12 cellular contexts compared by ENCODE assay signal in the genomic region with DNA sequence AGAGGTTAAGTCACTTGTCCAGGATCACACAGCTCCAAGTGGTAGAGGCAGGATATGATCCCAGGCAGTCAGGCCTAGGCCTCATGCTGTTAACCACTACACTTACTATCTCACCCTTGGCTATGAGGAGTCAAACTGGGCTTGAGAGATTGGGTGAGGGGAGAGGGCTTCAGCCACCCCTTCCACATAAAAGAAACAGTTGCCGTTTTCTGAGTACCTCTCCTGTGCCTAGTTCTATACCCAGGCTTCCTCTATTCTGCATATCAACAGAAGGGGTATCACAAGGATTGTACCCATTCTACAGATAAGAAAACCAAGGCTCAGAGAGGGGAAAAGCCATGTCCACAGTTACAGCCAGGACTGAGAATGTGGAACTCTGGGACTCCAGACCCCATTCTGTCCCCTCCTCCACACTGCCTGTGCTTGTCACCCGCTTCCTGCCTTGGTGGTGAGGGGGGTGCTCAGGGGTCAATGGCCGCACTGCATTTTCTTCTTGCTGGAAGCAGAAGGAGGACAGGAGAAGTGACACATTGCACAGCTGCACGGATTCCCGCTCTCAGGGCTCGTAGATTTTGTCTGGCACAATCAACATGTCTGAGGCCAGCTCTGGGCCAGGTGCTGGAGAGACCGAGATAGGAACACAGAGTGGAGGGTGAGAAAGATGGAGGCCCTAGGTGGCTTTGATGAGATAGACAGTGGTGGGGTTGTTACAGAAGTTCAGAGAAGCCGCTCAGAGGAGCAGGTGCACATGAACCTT.
DNase-seq lines count a peak whose midpoint lies in the region; TF ChIP-seq lines count a peak whose summit lies in the region.
"Had no signal": no experiment of that assay in that cellular context is flagged by ENCODE, and none has a peak within 500 bp of the region (broad histone marks: within the 10 kb centered on the region; RNA-seq: fewer than 3 reads in every experiment).

No MANE protein-coding gene starts in this region.

- no peaks in the 10 kb centered on the region for H3K27me3 Mint-ChIP-seq in Caco-2 (ENCODE audit: insufficient read depth, unreplicated experiment)

- CTCF ChIA-PET in Caco-2 (lab: Charles Lee) = interaction anchor here (1.1 to 1.6 kb wide), 3 partner anchors 24 to 330 kb away, joined by 3 to 5 read pairs (median 4); no protein-coding TSS in a partner anchor

- no TSS peak for BruUV-seq in Caco-2 (replicated peaks; lab: Mats Ljungman, UMichigan)

- H3K27ac ChIP-seq in adrenal gland (peak overlapping the region in 3 of 5 donors; percentile 87 to 94 (median 88)), liver (ENCODE audit: low read depth in 1 of 2, low read length in 2 of 2) (peak overlapping the region; percentile 91 to 94), stomach (peak overlapping the region in 3 of 5 donors; percentile 36 to 88 (median 84))

- H3K9me3 ChIP-seq in Caco-2 (no peaks in the 10 kb centered on the region), adrenal gland (replicated peaks in 1 of 3) (no peaks in the 10 kb centered on the region), liver (ENCODE audit: control insufficient read depth in 4 of 4, low read length in 3 of 4) (no peaks in the 10 kb centered on the region), stomach (no peaks in the 10 kb centered on the region)
- H3K9me3 ChIP-seq: MG63 had no signal

- intact Hi-C loops in Caco-2 (cut with micrococcal nuclease; ENCODE audit: unreplicated experiment) = no loop called here
- intact Hi-C loops in adrenal gland (cut with DNase I) = loop anchor here (5.0 to 10.0 kb wide), 2 partner anchors 53 to 56 kb away; no protein-coding TSS in a partner anchor
- intact Hi-C loops in stomach (cut with DNase I; ENCODE audit: low total_unique reads) = no loop called here

- POLR2A ChIA-PET in Caco-2 (lab: Charles Lee) = no interaction called here

- peaks cover 35% of the 10 kb centered on the region for H3K4me1 ChIP-seq in Caco-2
- peaks cover 59 to 63% of the 10 kb centered on the region in 2 donors for H3K4me1 ChIP-seq in adrenal gland (replicated peaks in 1 of 2)
- peaks cover 24 to 92% (median 65%) of the 10 kb centered on the region in 4 donors for H3K4me1 ChIP-seq in liver (ENCODE audit: control insufficient read depth in 4 of 4, insufficient read depth in 4 of 4, low read length in 3 of 4)
- peaks cover 31 to 70% (median 44%) of the 10 kb centered on the region in 4 donors for H3K4me1 ChIP-seq in stomach

- peak overlapping the region; percentile 15 for H3K27ac Mint-ChIP-seq in Caco-2 (ENCODE audit: unreplicated experiment)
- H3K27ac Mint-ChIP-seq: CD4-positive, CD25-positive, alpha-beta regulatory T cell had no signal

- no peak overlapping the region for H3K4me3 Mint-ChIP-seq in Caco-2 (ENCODE audit: unreplicated experiment)
- H3K4me3 Mint-ChIP-seq: CD4-positive, CD25-positive, alpha-beta regulatory T cell had no signal

- H3K36me3 ChIP-seq in Caco-2 (ENCODE audit: control insufficient read depth, insufficient read depth, low read length) = no peaks in the 10 kb centered on the region
- H3K36me3 ChIP-seq in adrenal gland (replicated peaks in 1 of 2) = no peaks in the 10 kb centered on the region
- H3K36me3 ChIP-seq in liver (ENCODE audit: control insufficient read depth in 4 of 4, insufficient read depth in 3 of 4, low read depth in 1 of 4, low read length in 3 of 4) = no peaks in the 10 kb centered on the region
- H3K36me3 ChIP-seq in stomach = no peaks in the 10 kb centered on the region
- H3K36me3 ChIP-seq: MG63 had no signal

- peak overlapping the region in 1 of 2 donors; percentile 76 for H3K9ac ChIP-seq in liver (ENCODE audit: low read depth in 1 of 2, low read length in 2 of 2)

- no peak for TF ChIP-seq RAD21 in liver (IDR thresholded peaks at IDR 0.05)

- no peaks in the 10 kb centered on the region for H3K27me3 ChIP-seq in Caco-2 (replicated peaks; ENCODE audit: control insufficient read depth, insufficient read depth, low read length)
- H3K27me3 ChIP-seq in adrenal gland = no peaks in the 10 kb centered on the region
- no peaks in the 10 kb centered on the region for H3K27me3 ChIP-seq in liver (ENCODE audit: control insufficient read depth in 4 of 4, insufficient read depth in 4 of 4, low read length in 3 of 4)
- no peaks in the 10 kb centered on the region for H3K27me3 ChIP-seq in stomach

- H3K9me3 Mint-ChIP-seq in Caco-2 (ENCODE audit: unreplicated experiment) = no peaks in the 10 kb centered on the region

- 87 to 97% (median 90%) methylated on average over 8 of the region's 8 CpGs for WGBS in adrenal gland, 4 donors
- WGBS in liver = 81% methylated on average over 8 of the region's 8 CpGs
- WGBS in stomach, 5 donors = 88 to 92% (median 89%) methylated on average over 8 of the region's 8 CpGs

- no peak for TF ChIP-seq EP300 in stomach (IDR thresholded peaks at IDR 0.05)

- TF ChIP-seq CTCF in Caco-2 (IDR thresholded peaks at IDR 0.05; ENCODE audit: insufficient read depth in 1 of 2, low read depth in 1 of 2, low read length in 1 of 2, severe bottlenecking in 1 of 2, unreplicated experiment in 1 of 2) (no peak), adrenal gland (IDR thresholded peaks at IDR 0.05) (no peak), liver (IDR thresholded peaks at IDR 0.05; ENCODE audit: low read depth, low read length, missing input control) (no peak), stomach (IDR thresholded peaks at IDR 0.05) (no peak)

- peaks cover 39% of the 10 kb centered on the region for H3K4me1 Mint-ChIP-seq in Caco-2 (ENCODE audit: low read depth, unreplicated experiment)
- H3K4me1 Mint-ChIP-seq: CD4-positive, CD25-positive, alpha-beta regulatory T cell had no signal

- peaks cover 6% of the 10 kb centered on the region for H3K36me3 Mint-ChIP-seq in Caco-2 (ENCODE audit: insufficient read depth, unreplicated experiment)
- H3K36me3 Mint-ChIP-seq: CD4-positive, CD25-positive, alpha-beta regulatory T cell had no signal

- no peak for TF ChIP-seq POLR2A in adrenal gland (IDR thresholded peaks at IDR 0.05)
- TF ChIP-seq POLR2A in stomach (IDR thresholded peaks at IDR 0.05) = no peak

- DNase-seq in Caco-2 = no peak
- no peak for DNase-seq in adrenal gland
- no peak for DNase-seq in stomach
- no peak for DNase-seq in activated CD4-positive, alpha-beta T cell treated with anti-CD3 and anti-CD28 coated beads, Interleukin-2, amount 50 U/mL, for 1 hour
- no peak for DNase-seq in activated CD4-positive, alpha-beta T cell treated with anti-CD3 and anti-CD28 coated beads for 48 hours
- DNase-seq in kidney glomerular epithelial cell (lab: John Stamatoyannopoulos, UW) = no peak
- DNase-seq: CD4-positive, CD25-positive, alpha-beta regulatory T cell; Karpas-422; MG63; NCI-H1092 treated with DMSO at 0.1 percent for 48 hours; NCI-H524 treated with DMSO at 0.1 percent for 48 hours had no signal

- H3K4me3 ChIP-seq in Caco-2 (ENCODE audit: low read depth, low read length) (no peak overlapping the region), adrenal gland (no peak overlapping the region), liver (ENCODE audit: low read depth in 1 of 3, low read length in 3 of 3) (no peak overlapping the region), stomach (no peak overlapping the region)
- H3K4me3 ChIP-seq: MG63 had no signal

TF ChIP-seq in liver, 16 proteins besides CTCF, POLR2A, EP300 and RAD21 (continues in another document):
- TF ChIP-seq, protein P1, sequence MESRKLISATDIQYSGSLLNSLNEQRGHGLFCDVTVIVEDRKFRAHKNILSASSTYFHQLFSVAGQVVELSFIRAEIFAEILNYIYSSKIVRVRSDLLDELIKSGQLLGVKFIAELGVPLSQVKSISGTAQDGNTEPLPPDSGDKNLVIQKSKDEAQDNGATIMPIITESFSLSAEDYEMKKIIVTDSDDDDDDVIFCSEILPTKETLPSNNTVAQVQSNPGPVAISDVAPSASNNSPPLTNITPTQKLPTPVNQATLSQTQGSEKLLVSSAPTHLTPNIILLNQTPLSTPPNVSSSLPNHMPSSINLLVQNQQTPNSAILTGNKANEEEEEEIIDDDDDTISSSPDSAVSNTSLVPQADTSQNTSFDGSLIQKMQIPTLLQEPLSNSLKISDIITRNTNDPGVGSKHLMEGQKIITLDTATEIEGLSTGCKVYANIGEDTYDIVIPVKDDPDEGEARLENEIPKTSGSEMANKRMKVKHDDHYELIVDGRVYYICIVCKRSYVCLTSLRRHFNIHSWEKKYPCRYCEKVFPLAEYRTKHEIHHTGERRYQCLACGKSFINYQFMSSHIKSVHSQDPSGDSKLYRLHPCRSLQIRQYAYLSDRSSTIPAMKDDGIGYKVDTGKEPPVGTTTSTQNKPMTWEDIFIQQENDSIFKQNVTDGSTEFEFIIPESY (IDR thresholded peaks at IDR 0.05) = no peak
- no peak for TF ChIP-seq HNF4G (IDR thresholded peaks at IDR 0.05)
- TF ChIP-seq FOXA2 (IDR thresholded peaks at IDR 0.05) = no peak
- no peak for TF ChIP-seq SP1 (IDR thresholded peaks at IDR 0.05)
- TF ChIP-seq YY1 (IDR thresholded peaks at IDR 0.05) = no peak
- TF ChIP-seq, protein P2, sequence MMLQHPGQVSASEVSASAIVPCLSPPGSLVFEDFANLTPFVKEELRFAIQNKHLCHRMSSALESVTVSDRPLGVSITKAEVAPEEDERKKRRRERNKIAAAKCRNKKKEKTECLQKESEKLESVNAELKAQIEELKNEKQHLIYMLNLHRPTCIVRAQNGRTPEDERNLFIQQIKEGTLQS (IDR thresholded peaks at IDR 0.05) = no peak
- no peak for TF ChIP-seq JUND (IDR thresholded peaks at IDR 0.05)
- TF ChIP-seq RXRA (IDR thresholded peaks at IDR 0.05) = no peak
- TF ChIP-seq, protein P3, sequence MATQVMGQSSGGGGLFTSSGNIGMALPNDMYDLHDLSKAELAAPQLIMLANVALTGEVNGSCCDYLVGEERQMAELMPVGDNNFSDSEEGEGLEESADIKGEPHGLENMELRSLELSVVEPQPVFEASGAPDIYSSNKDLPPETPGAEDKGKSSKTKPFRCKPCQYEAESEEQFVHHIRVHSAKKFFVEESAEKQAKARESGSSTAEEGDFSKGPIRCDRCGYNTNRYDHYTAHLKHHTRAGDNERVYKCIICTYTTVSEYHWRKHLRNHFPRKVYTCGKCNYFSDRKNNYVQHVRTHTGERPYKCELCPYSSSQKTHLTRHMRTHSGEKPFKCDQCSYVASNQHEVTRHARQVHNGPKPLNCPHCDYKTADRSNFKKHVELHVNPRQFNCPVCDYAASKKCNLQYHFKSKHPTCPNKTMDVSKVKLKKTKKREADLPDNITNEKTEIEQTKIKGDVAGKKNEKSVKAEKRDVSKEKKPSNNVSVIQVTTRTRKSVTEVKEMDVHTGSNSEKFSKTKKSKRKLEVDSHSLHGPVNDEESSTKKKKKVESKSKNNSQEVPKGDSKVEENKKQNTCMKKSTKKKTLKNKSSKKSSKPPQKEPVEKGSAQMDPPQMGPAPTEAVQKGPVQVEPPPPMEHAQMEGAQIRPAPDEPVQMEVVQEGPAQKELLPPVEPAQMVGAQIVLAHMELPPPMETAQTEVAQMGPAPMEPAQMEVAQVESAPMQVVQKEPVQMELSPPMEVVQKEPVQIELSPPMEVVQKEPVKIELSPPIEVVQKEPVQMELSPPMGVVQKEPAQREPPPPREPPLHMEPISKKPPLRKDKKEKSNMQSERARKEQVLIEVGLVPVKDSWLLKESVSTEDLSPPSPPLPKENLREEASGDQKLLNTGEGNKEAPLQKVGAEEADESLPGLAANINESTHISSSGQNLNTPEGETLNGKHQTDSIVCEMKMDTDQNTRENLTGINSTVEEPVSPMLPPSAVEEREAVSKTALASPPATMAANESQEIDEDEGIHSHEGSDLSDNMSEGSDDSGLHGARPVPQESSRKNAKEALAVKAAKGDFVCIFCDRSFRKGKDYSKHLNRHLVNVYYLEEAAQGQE (IDR thresholded peaks at IDR 0.05) = no peak

Comparison
In these comparisons a context has a peak if more than half of its experiments do, and no peak if none do; other contexts are left out.
1. intact Hi-C loops: an anchor here in adrenal gland (5.0 to 10.0 kb wide); none called in Caco-2 and stomach.